ENCODE assay signal across 19 cellular contexts in genomic region chr12:98179151-98179550, GRCh38.
DNase-seq lines count a peak whose midpoint lies in the region; ATAC-seq, FAIRE-seq and TF ChIP-seq lines count a peak whose summit lies in the region.
"Had no signal": no experiment of that assay in that cellular context is flagged by ENCODE, and none has a peak within 500 bp of the region (broad histone marks: within the 10 kb centered on the region; RNA-seq: fewer than 3 reads in every experiment).

No MANE protein-coding gene starts in this region.

- FAIRE-seq in urothelium cell line (lab: Jason Lieb, UNC), result no peak
- FAIRE-seq: A549, D721Med, G401.6, GM12891, GM19239 had no signal

- H3K27ac Mint-ChIP-seq in stimulated activated naive B cell treated with anti-CD40 and anti-IgM and Interleukin-4, amounts not matched to agents 10 μg/mL and 1 μg/mL and 100 μg/mL, for 72 hours, result no peak overlapping the region
- H3K27ac Mint-ChIP-seq: B cell; CD4-positive, alpha-beta T cell; CD8-positive, alpha-beta T cell had no signal

- H4K20me1 ChIP-seq in Loucy (ENCODE audit: insufficient read depth, low read length, poor library complexity, severe bottlenecking), result no peaks in the 10 kb centered on the region
- H4K20me1 ChIP-seq: BLaER1 treated with 17β-estradiol and CSF1 and Interleukin-3, amounts not matched to agents 10 nM and 100 nM had no signal

- peaks cover 28% of the 10 kb centered on the region for H3K4me1 ChIP-seq in Loucy (ENCODE audit: insufficient read depth, low read length, poor library complexity, severe bottlenecking)
- H3K4me1 ChIP-seq: A549, Caco-2 had no signal

- H3K9me2 ChIP-seq in Loucy (replicated peaks; ENCODE audit: low read depth, low read length), result no peaks in the 10 kb centered on the region

- peaks cover 0 to 7% of the 10 kb centered on the region in 2 donors for H3K9me3 Mint-ChIP-seq in stimulated activated naive B cell treated with anti-CD40 and anti-IgM and Interleukin-4, amounts not matched to agents 10 μg/mL and 1 μg/mL and 100 μg/mL, for 72 hours
- H3K9me3 Mint-ChIP-seq: CD4-positive, alpha-beta T cell; CD8-positive, alpha-beta T cell had no signal

- no peak overlapping the region for H2AFZ ChIP-seq in Loucy (ENCODE audit: low read length)

- H3K4me1 Mint-ChIP-seq in stimulated activated naive B cell treated with anti-CD40 and anti-IgM and Interleukin-4, amounts not matched to agents 10 μg/mL and 1 μg/mL and 100 μg/mL, for 72 hours, result no peaks in the 10 kb centered on the region
- H3K4me1 Mint-ChIP-seq: B cell had no signal

- H3K4me3 Mint-ChIP-seq in stimulated activated naive B cell treated with anti-CD40 and anti-IgM and Interleukin-4, amounts not matched to agents 10 μg/mL and 1 μg/mL and 100 μg/mL, for 72 hours, result no peak overlapping the region
- H3K4me3 Mint-ChIP-seq: B cell; CD4-positive, alpha-beta T cell; CD8-positive, alpha-beta T cell had no signal

- H3K79me2 ChIP-seq in Loucy (ENCODE audit: insufficient read depth, low read length), result no peaks in the 10 kb centered on the region

- H3K9me3 ChIP-seq in Loucy (ENCODE audit: insufficient read depth, low read depth, low read length), result no peaks in the 10 kb centered on the region
- H3K9me3 ChIP-seq: A549, Caco-2 had no signal

- no peaks in the 10 kb centered on the region for H3K27me3 ChIP-seq in Loucy (ENCODE audit: insufficient read depth, low read length, poor library complexity, severe bottlenecking)
- H3K27me3 ChIP-seq: BLaER1 treated with 17β-estradiol and CSF1 and Interleukin-3, amounts not matched to agents 10 nM and 100 nM had no signal

- H3F3A ChIP-seq in Loucy (ENCODE audit: low read depth), result no peaks in the 10 kb centered on the region

- H3K36me3 ChIP-seq in Loucy (ENCODE audit: insufficient read depth, low read length), result no peaks in the 10 kb centered on the region
- H3K36me3 ChIP-seq: BLaER1 treated with 17β-estradiol and CSF1 and Interleukin-3, amounts not matched to agents 10 nM and 100 nM had no signal

- no peak for TF ChIP-seq CTCF in Loucy (conservative IDR thresholded peaks at IDR 0.05; ENCODE audit: low read length)

- H3K4me3 ChIP-seq in Loucy (ENCODE audit: low read length, poor library complexity, severe bottlenecking), result no peak overlapping the region
- H3K4me3 ChIP-seq: A549; BLaER1 treated with 17β-estradiol and CSF1 and Interleukin-3, amounts not matched to agents 10 nM and 100 nM had no signal

- no peaks in the 10 kb centered on the region for H3K27me3 Mint-ChIP-seq in stimulated activated naive B cell treated with anti-CD40 and anti-IgM and Interleukin-4, amounts not matched to agents 10 μg/mL and 1 μg/mL and 100 μg/mL, for 72 hours
- H3K27me3 Mint-ChIP-seq: B cell had no signal

- DNase-seq in astrocyte of the hippocampus (ENCODE audit: low read depth, low spot score), result peak; percentile 63
- peak; percentile 41 for DNase-seq in urothelium cell line (ENCODE audit: low spot score)
- DNase-seq in stimulated activated naive B cell treated with anti-CD40 and anti-IgM and Interleukin-4, amounts not matched to agents 10 μg/mL and 1 μg/mL and 100 μg/mL, for 72 hours, result no peak
- DNase-seq in activated CD8-positive, alpha-beta memory T cell treated with anti-CD3 and anti-CD28 coated beads for 24 hours, result no peak
- DNase-seq: AML-193; Caco-2; Calu3; CD4-positive, alpha-beta T cell; CD8-positive, alpha-beta T cell; DMS79 treated with DMSO at 0.1 percent for 48 hours; GF-D8 had no signal

- peak overlapping the region; percentile 10 for H3K4me2 ChIP-seq in Loucy (ENCODE audit: low read depth, low read length, poor library complexity, severe bottlenecking)
- H3K4me2 ChIP-seq: A549; BLaER1 treated with 17β-estradiol and CSF1 and Interleukin-3, amounts not matched to agents 10 nM and 100 nM had no signal

- H3K9ac ChIP-seq in Loucy (ENCODE audit: low read depth, low read length, poor library complexity, severe bottlenecking), result no peak overlapping the region
- H3K9ac ChIP-seq: BLaER1 treated with 17β-estradiol and CSF1 and Interleukin-3, amounts not matched to agents 10 nM and 100 nM had no signal

- no peaks in the 10 kb centered on the region for H3K36me3 Mint-ChIP-seq in stimulated activated naive B cell treated with anti-CD40 and anti-IgM and Interleukin-4, amounts not matched to agents 10 μg/mL and 1 μg/mL and 100 μg/mL, for 72 hours
- H3K36me3 Mint-ChIP-seq: CD8-positive, alpha-beta T cell had no signal

- no peak for ATAC-seq in stimulated activated naive B cell treated with anti-CD40 and anti-IgM and Interleukin-4, amounts not matched to agents 10 μg/mL and 1 μg/mL and 100 μg/mL, for 72 hours (replicated peaks)
- ATAC-seq: A549; CD8-positive, alpha-beta T cell had no signal

Comparison
In these comparisons a context has a peak if more than half of its experiments do, and no peak if none do; other contexts are left out.
1. DNase-seq: peak in astrocyte of the hippocampus (single experiment) and urothelium cell line (single experiment); none in stimulated activated naive B cell treated with anti-CD40 and anti-IgM and Interleukin-4, amounts not matched to agents 10 μg/mL and 1 μg/mL and 100 μg/mL, for 72 hours (single experiment) and activated CD8-positive, alpha-beta memory T cell treated with anti-CD3 and anti-CD28 coated beads for 24 hours (single experiment).